In the genomic region with DNA sequence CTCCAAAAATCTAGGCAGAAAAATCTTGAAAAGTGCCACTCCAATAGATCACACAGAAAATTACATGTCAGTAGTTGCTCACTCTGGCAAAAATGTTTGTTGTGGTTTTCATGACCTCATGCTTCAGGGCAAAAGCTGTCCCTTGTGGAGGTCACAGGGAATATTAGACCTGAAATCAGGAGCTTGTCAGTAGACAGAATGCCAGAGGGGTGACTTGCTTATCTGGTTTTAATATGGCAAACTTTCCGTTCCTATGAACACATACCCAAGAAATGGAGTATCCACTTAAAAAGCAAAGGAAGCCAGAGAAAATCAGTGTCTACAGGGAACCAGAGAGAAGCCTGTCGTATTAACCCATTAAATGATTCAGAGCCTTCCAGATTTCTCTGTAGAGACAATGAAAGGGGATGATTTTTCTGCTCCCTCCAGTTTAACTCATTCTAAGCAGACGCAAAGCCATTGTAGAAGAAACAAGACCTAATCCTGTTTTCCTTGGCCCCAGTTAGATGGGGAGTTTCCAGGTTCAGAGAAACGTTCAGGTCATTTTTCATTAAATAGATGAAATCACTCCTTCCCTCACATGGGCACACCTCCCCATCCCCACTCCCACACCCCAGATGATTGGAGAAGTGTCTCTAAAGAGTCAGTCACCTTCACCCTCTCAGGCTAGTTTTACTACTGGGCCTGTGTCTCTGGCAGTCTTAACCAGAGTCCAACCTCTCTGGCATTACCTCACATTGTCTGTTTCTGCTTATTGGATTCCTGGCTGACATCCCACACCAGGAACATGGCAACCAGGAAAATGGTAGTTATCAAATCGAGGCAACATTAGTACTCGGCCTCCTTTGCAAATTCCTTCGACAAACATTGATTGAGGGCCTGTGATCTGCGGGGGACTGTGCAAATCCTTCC, we compare ENCODE assay signal across 12 cellular contexts. TPM values are rescaled to one million over a fixed set of nuclear protein-coding genes. Genes with fewer than 3 reads are reported as not detected.
DNase-seq lines count a peak whose midpoint lies in the region; ATAC-seq and TF ChIP-seq lines count a peak whose summit lies in the region.
"Had no signal": no experiment of that assay in that cellular context is flagged by ENCODE, and none has a peak within 500 bp of the region (broad histone marks: within the 10 kb centered on the region; RNA-seq: fewer than 3 reads in every experiment).

No MANE protein-coding gene starts in this region.

- H4K8ac ChIP-seq in IMR-90 (ENCODE audit: low read depth in 2 of 2, low read length in 2 of 2) = peak overlapping the region; percentile 16 to 77
- H4K8ac ChIP-seq in mesenchymal stem cell (ENCODE audit: low read length) = no peak overlapping the region

- H3K9me3 ChIP-seq in IMR-90 (ENCODE audit: control insufficient read depth, insufficient read depth, low read length) (no peaks in the 10 kb centered on the region), mesenchymal stem cell (ENCODE audit: control insufficient read depth, low read length) (no peaks in the 10 kb centered on the region), esophagus squamous epithelium (no peaks in the 10 kb centered on the region)
- H3K9me3 ChIP-seq: neutrophil had no signal

- H3K4me1 ChIP-seq in ACC112 (ENCODE audit: control insufficient read depth, insufficient read depth, low read length, unreplicated experiment) (peaks cover 16% of the 10 kb centered on the region), IMR-90 (ENCODE audit: control insufficient read depth, insufficient read depth, low read length) (peaks cover 18% of the 10 kb centered on the region), mesenchymal stem cell (ENCODE audit: control insufficient read depth, insufficient read depth, low read depth, low read length) (peaks cover 15% of the 10 kb centered on the region), esophagus squamous epithelium (peaks cover 0 to 22% (median 2%) of the 10 kb centered on the region in 3 donors)

- H3K36me3 ChIP-seq in ACC112 (ENCODE audit: insufficient read depth, low read length) (no peaks in the 10 kb centered on the region), IMR-90 (ENCODE audit: control insufficient read depth, insufficient read depth, low read length) (peaks cover 19% of the 10 kb centered on the region), mesenchymal stem cell (ENCODE audit: control insufficient read depth in 1 of 2, insufficient read depth in 2 of 2, low read depth in 1 of 2, low read length in 2 of 2) (peaks cover 19 to 22% of the 10 kb centered on the region in 2 experiments), esophagus squamous epithelium (peaks cover 0 to 29% (median 4%) of the 10 kb centered on the region in 3 donors)
- H3K36me3 ChIP-seq: neutrophil had no signal

- H2AK5ac ChIP-seq in IMR-90 (ENCODE audit: low read depth, low read length) = peak overlapping the region; percentile 39
- H2AK5ac ChIP-seq in mesenchymal stem cell (ENCODE audit: low read length, severe bottlenecking) = no peak overlapping the region

- peaks cover 5% of the 10 kb centered on the region; the same call in 1 of the 2 replicates for H3K9me1 ChIP-seq in IMR-90 (ENCODE audit: insufficient read depth, low read length)

- ATAC-seq in IMR-90 (ENCODE audit: low read depth) (peak; percentile 10; the same call in 1 of the 2 replicates), GM21515 (IDR thresholded peaks at IDR 0.05; ENCODE audit: unreplicated experiment) (no peak), HG02798 (IDR thresholded peaks at IDR 0.05; ENCODE audit: poor library complexity, unreplicated experiment) (no peak)
- ATAC-seq: stimulated activated naive CD8-positive, alpha-beta T cell treated with anti-CD3 and anti-CD28 coated beads, Interleukin-15, Interleukin-2, amounts not matched to agents 100 U/mL and 50 U/mL, for 24 hours had no signal

- H2BK5ac ChIP-seq in IMR-90 (ENCODE audit: low read depth, low read length, poor library complexity, severe bottlenecking) = peak overlapping the region; percentile 52
- H2BK5ac ChIP-seq in mesenchymal stem cell (ENCODE audit: low read depth, low read length, poor library complexity, severe bottlenecking) = no peak overlapping the region

- no TSS peak for BruUV-seq in IMR-90 (replicated peaks; lab: Mats Ljungman, UMichigan)

- H3K27ac ChIP-seq in ACC112 (ENCODE audit: low read depth, low read length) = peak overlapping the region; percentile 7; the same call in 1 of the 2 replicates
- H3K27ac ChIP-seq in IMR-90 (ENCODE audit: insufficient read depth, low read length) = peak overlapping the region; percentile 55
- H3K27ac ChIP-seq in caudate nucleus (ENCODE audit: low read depth, low read length) = peak overlapping the region; percentile 74
- H3K27ac ChIP-seq in mesenchymal stem cell (ENCODE audit: low read length, poor library complexity, severe bottlenecking) = peak overlapping the region; percentile 55
- H3K27ac ChIP-seq in esophagus squamous epithelium = no peak overlapping the region
- H3K27ac ChIP-seq: neutrophil had no signal

- no peak overlapping the region; the same call in 1 of the 2 replicates for H3K9ac ChIP-seq in IMR-90 (ENCODE audit: low read depth, low read length)
- peak overlapping the region; percentile 69 for H3K9ac ChIP-seq in mesenchymal stem cell (ENCODE audit: low read length)

- H3K4me2 ChIP-seq in IMR-90 (ENCODE audit: low read depth, low read length) (no peak overlapping the region; the same call in 1 of the 2 replicates), mesenchymal stem cell (ENCODE audit: low read length, poor library complexity, severe bottlenecking) (no peak overlapping the region)

- peaks cover 2% of the 10 kb centered on the region for H4K20me1 ChIP-seq in IMR-90 (ENCODE audit: insufficient read depth, low read length)

- no peaks in the 10 kb centered on the region for H3K27me3 ChIP-seq in ACC112 (ENCODE audit: insufficient read depth, low read length)
- H3K27me3 ChIP-seq in IMR-90 (ENCODE audit: control insufficient read depth, insufficient read depth, low read length) = no peaks in the 10 kb centered on the region
- H3K27me3 ChIP-seq in mesenchymal stem cell (ENCODE audit: control insufficient read depth in 1 of 2, insufficient read depth in 1 of 2, low read length in 2 of 2) = no peaks in the 10 kb centered on the region
- H3K27me3 ChIP-seq in esophagus squamous epithelium = peaks cover 0 to 54% (median 2%) of the 10 kb centered on the region in 4 donors

- no peak for TF ChIP-seq RAD21 in IMR-90 (IDR thresholded peaks at IDR 0.05; ENCODE audit: low read length)

- H3K79me2 ChIP-seq in ACC112 (ENCODE audit: control insufficient read depth, insufficient read depth, low read length, unreplicated experiment) = no peaks in the 10 kb centered on the region

- H4K5ac ChIP-seq in IMR-90 (ENCODE audit: low read depth, low read length) = peak overlapping the region; percentile 35

- no peak; the same call in none of the 2 replicates for TF ChIP-seq POLR2A in IMR-90 (IDR thresholded peaks at IDR 0.05; ENCODE audit: low read depth, low read length)
- TF ChIP-seq POLR2A in esophagus squamous epithelium (IDR thresholded peaks at IDR 0.05) = no peak

- DNase-seq in IMR-90 (peak; percentile 83), caudate nucleus (lab: John Stamatoyannopoulos, UW) (peak in 4 of 61 donors; percentile 12 to 28 (median 17)), mesenchymal stem cell (peak; percentile 72), NCI-H1436 treated with DMSO at 0.1 percent for 48 hours (lab: John Stamatoyannopoulos, UW) (no peak), esophagus squamous epithelium (lab: John Stamatoyannopoulos, UW) (no peak)
- DNase-seq: GOT3; NCI-H1436; stimulated activated naive CD8-positive, alpha-beta T cell treated with anti-CD3 and anti-CD28 coated beads, Interleukin-15, Interleukin-2, amounts not matched to agents 100 U/mL and 50 U/mL, for 24 hours had no signal

- TF ChIP-seq CTCF in IMR-90 (conservative IDR thresholded peaks at IDR 0.05; ENCODE audit: low read depth, low read length) = no peak
- no peak for TF ChIP-seq CTCF in esophagus squamous epithelium (IDR thresholded peaks at IDR 0.05)

- peak overlapping the region; percentile 41 for H3K14ac ChIP-seq in IMR-90 (replicated peaks; ENCODE audit: low read depth, low read length)
- no peak overlapping the region for H3K14ac ChIP-seq in mesenchymal stem cell (ENCODE audit: low read length in 2 of 2)

- H3K23ac ChIP-seq in IMR-90 (ENCODE audit: low read depth, low read length) (peak overlapping the region; percentile 49; the same call in 1 of the 2 replicates), mesenchymal stem cell (ENCODE audit: low read length in 2 of 2) (no peak overlapping the region)

- in situ Hi-C loops in IMR-90 (cut with MboI; ENCODE audit: low sequenced_read_pairs) = no loop called here

- H3K79me1 ChIP-seq in IMR-90 (ENCODE audit: low read depth in 1 of 2, low read length in 2 of 2) (peaks cover 3 to 22% of the 10 kb centered on the region in 2 experiments; a peak in 3 of 4 replicates), mesenchymal stem cell (replicated peaks; ENCODE audit: low read length, poor library complexity, severe bottlenecking) (peaks cover 1% of the 10 kb centered on the region)

- H3K56ac ChIP-seq in IMR-90 (ENCODE audit: extremely low read depth, insufficient read depth, low read length) = peak overlapping the region; percentile 16; the same call in 1 of the 2 replicates

- peak overlapping the region; percentile 57 for H3K18ac ChIP-seq in IMR-90 (ENCODE audit: low read depth, low read length)
- H3K18ac ChIP-seq in mesenchymal stem cell (ENCODE audit: low read depth in 1 of 2, low read length in 2 of 2) = no peak overlapping the region

- H2BK15ac ChIP-seq in IMR-90 (ENCODE audit: low read depth, low read length) (peak overlapping the region; percentile 83), mesenchymal stem cell (ENCODE audit: low read depth, poor library complexity, severe bottlenecking) (no peak overlapping the region)

- H2AK9ac ChIP-seq in IMR-90 (replicated peaks; ENCODE audit: low read depth, low read length, poor library complexity) = no peak overlapping the region

- no peak overlapping the region for H2BK12ac ChIP-seq in mesenchymal stem cell (ENCODE audit: low read length in 2 of 2)

- H2BK120ac ChIP-seq in IMR-90 (ENCODE audit: low read depth, low read length) (peak overlapping the region; percentile 65), mesenchymal stem cell (ENCODE audit: low read depth, low read length) (no peak overlapping the region)

- WGBS in IMR-90 (ENCODE audit: extremely low coverage in 2 of 2, insufficient read length in 1 of 2), 2 experiments = 70% methylated on average over 4 of the region's 8 CpGs; no CpG with 5 or more reads in 1 of the 2 experiments
- WGBS in mesenchymal stem cell = 74% methylated on average over 7 of the region's 8 CpGs
- 50 to 64% methylated on average over 8 of the region's 8 CpGs for WGBS in esophagus squamous epithelium, 2 donors

- dilution Hi-C loops in IMR-90 (cut with HindIII; ENCODE audit: low sequenced_read_pairs, unreplicated experiment) = no loop called here

- intact Hi-C loops in IMR-90 (cut with micrococcal nuclease) = no loop called here
- intact Hi-C loops in esophagus squamous epithelium (cut with DNase I) = loop anchor here (10.0 kb wide), 1 partner anchor 408 kb away; no protein-coding TSS in a partner anchor

- no peak overlapping the region for H3K4me3 ChIP-seq in ACC112 (ENCODE audit: low read depth, low read length)
- H3K4me3 ChIP-seq in IMR-90 (ENCODE audit: insufficient read depth, low read depth, low read length) = no peak overlapping the region
- no peak overlapping the region for H3K4me3 ChIP-seq in mesenchymal stem cell (ENCODE audit: insufficient read depth in 1 of 2, low read depth in 1 of 2, low read length in 2 of 2)
- no peak overlapping the region for H3K4me3 ChIP-seq in esophagus squamous epithelium

- H2AFZ ChIP-seq in ACC112 (ENCODE audit: low read length, unreplicated experiment) (no peak overlapping the region), IMR-90 (replicated peaks; ENCODE audit: low read length, poor library complexity) (no peak overlapping the region), mesenchymal stem cell (ENCODE audit: low read depth, low read length) (no peak overlapping the region)

- H2BK20ac ChIP-seq in IMR-90 (ENCODE audit: low read depth, low read length) = peak overlapping the region; percentile 12

- H4K91ac ChIP-seq in IMR-90 (ENCODE audit: insufficient read depth, low read depth, low read length) (peak overlapping the region; percentile 64), mesenchymal stem cell (ENCODE audit: low read length) (no peak overlapping the region)

- H3K4ac ChIP-seq in IMR-90 (ENCODE audit: low read depth, low read length) (peak overlapping the region; percentile 79), mesenchymal stem cell (ENCODE audit: low read depth in 1 of 2, low read length in 2 of 2) (peak overlapping the region in 1 of 2 experiments; percentile 24)

- POLR2A ChIA-PET in IMR-90 (lab: Charles Lee; ENCODE audit: unreplicated experiment) = interaction anchor here (0.6 kb wide), 1 partner anchor 378 kb away, joined by 6 read pairs; no protein-coding TSS in a partner anchor

- CTCF ChIA-PET in IMR-90 (lab: Yijun Ruan, JAX) = no interaction called here

RNA-seq across cellular contexts. Expression of gene SOX9, which starts 6.0 kb away (rescaled TPM):
- total RNA-seq in IMR-90 (2012; rRNA removed) (4.1 and 8.3 TPM in 2 replicates), esophagus squamous epithelium (10 to 100 TPM in 3 of 4 donors, 1 to 10 TPM in 1; 7.4 to 11.5 (median 11.1) TPM)
- polyA plus RNA-seq in IMR-90 (2012; rRNA removed) = 12.7 and 17.6 TPM in 2 replicates
- polyA plus RNA-seq in IMR-90 (2012; cell fraction: cytosol; rRNA removed) = 12.5 and 21.1 TPM in 2 replicates
- polyA plus RNA-seq in IMR-90 (2012; cell fraction: nucleus; rRNA removed; ENCODE audit: low replicate concordance) = 31.6 and 43.9 TPM in 2 replicates
- polyA plus RNA-seq in mesenchymal stem cell (2013, experiment 1 of 2) = 7.6 TPM
- 7.2 TPM for polyA plus RNA-seq in mesenchymal stem cell (2013, experiment 2 of 2)

Comparison
In these comparisons a context has a peak if more than half of its experiments do, and no peak if none do; other contexts are left out.
1. H3K27ac ChIP-seq: peak in ACC112 (single experiment), IMR-90 (single experiment), caudate nucleus (single experiment) and mesenchymal stem cell (single experiment); none in esophagus squamous epithelium (0 of 4).
2. DNase-seq: peak in IMR-90 (single experiment) and mesenchymal stem cell (single experiment); none in NCI-H1436 treated with DMSO at 0.1 percent for 48 hours (single experiment) and esophagus squamous epithelium (single experiment).